Comparison of ENCODE assay signal across 32 cellular contexts in the genomic region with DNA sequence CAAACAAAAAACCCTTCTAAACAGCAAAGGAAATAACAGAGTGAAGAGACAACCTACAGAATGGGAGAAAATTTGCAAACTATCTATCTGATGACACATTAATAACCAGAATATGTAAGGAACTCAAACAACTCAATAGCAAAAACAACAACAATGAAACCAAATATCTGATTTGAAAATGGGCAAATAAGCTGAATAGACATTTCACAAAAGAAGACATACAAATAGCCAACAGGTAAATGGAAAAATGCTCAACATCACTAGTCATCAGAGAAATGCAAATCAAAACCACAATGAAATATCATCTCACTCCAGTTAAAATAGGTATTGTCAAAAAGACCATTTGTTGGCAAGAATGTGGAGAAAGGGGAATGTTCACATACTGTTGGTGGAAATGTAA.
"Had no signal": no experiment of that assay in that cellular context is flagged by ENCODE, and none has a peak within 500 bp of the region (broad histone marks: within the 10 kb centered on the region; RNA-seq: fewer than 3 reads in every experiment).

No MANE protein-coding gene starts in this region.

- H3K4me1 ChIP-seq: adrenal gland, body of pancreas, esophagus squamous epithelium had no signal

- DNase-seq: activated CD4-positive, alpha-beta memory T cell treated with anti-CD3 and anti-CD28 coated beads for 36 hours; activated CD4-positive, alpha-beta T cell treated with anti-CD3 and anti-CD28 coated beads for 36 hours; activated CD4-positive, alpha-beta T cell treated with anti-CD3 and anti-CD28 coated beads, Interleukin-2, amount 10 ng/mL, durations not matched to agents 24 days and 14 days; activated CD4-positive, CD25-positive, alpha-beta regulatory T cell; activated CD4-positive, CD25-positive, alpha-beta regulatory T cell treated with anti-CD3 and anti-CD28 coated beads, Interleukin-2, amount 50 U/mL, for 72 hours; activated CD8-positive, alpha-beta memory T cell treated with anti-CD3 and anti-CD28 coated beads, Interleukin-2, amount 10 ng/mL, durations not matched to agents 7 days and 5 days; activated CD8-positive, alpha-beta memory T cell treated with anti-CD3 and anti-CD28 coated beads, Interleukin-2, amount 50 U/mL, for 4 hours; activated CD8-positive, alpha-beta T cell treated with anti-CD3 and anti-CD28 coated beads, Interleukin-2, amount 10 ng/mL, durations not matched to agents 7 days and 5 days; activated effector memory CD4-positive, alpha-beta T cell treated with anti-CD3 and anti-CD28 coated beads, Interleukin-2, amount 50 U/mL, for 16 hours; activated naive CD4-positive, alpha-beta T cell treated with anti-CD3 and anti-CD28 coated beads for 36 hours; activated naive CD8-positive, alpha-beta T cell treated with anti-CD3 and anti-CD28 coated beads for 36 hours; activated naive CD8-positive, alpha-beta T cell treated with anti-CD3 and anti-CD28 coated beads, Interleukin-2, amount 50 U/mL, for 24 hours; activated T-cell treated with anti-CD3 and anti-CD28 coated beads, Interleukin-2, amount 50 U/mL, for 1 hour; activated T-cell treated with anti-CD3 and anti-CD28 coated beads, Interleukin-2, amount 50 U/mL, for 48 hours; adrenal gland; amygdala; aorta; body of pancreas; caudate nucleus; cortex of kidney; dermis blood vessel endothelial cell; effector CD8-positive, alpha-beta T cell; esophagus squamous epithelium; foreskin melanocyte; heart right ventricle; T-helper 17 cell; T1000 had no signal

- H3K36me3 ChIP-seq: adrenal gland, esophagus squamous epithelium, gastroesophageal sphincter, heart right ventricle had no signal

- H3K4me3 ChIP-seq: adrenal gland, body of pancreas, esophagus squamous epithelium, gastroesophageal sphincter, heart right ventricle had no signal

- H3K27ac ChIP-seq: adrenal gland, body of pancreas, epithelial cell of prostate, esophagus squamous epithelium, gastroesophageal sphincter, heart right ventricle had no signal

- H3K9me3 ChIP-seq: adrenal gland, body of pancreas, esophagus squamous epithelium had no signal

- H3K27me3 ChIP-seq: adrenal gland, body of pancreas, esophagus squamous epithelium, gastroesophageal sphincter, heart right ventricle had no signal

- FAIRE-seq: colon, endometrium, endothelial cell of umbilical vein had no signal

- ATAC-seq: activated CD4-positive, alpha-beta T cell treated with anti-CD3 and anti-CD28 coated beads for 36 hours; activated CD8-positive, alpha-beta memory T cell treated with anti-CD3 and anti-CD28 coated beads, Interleukin-2, amount 10 ng/mL, durations not matched to agents 7 days and 5 days; activated CD8-positive, alpha-beta T cell treated with anti-CD3 and anti-CD28 coated beads, Interleukin-2, amount 10 ng/mL, durations not matched to agents 7 days and 5 days; activated naive CD8-positive, alpha-beta T cell treated with anti-CD3 and anti-CD28 coated beads, Interleukin-2, amount 50 U/mL, for 24 hours; body of pancreas; gastroesophageal sphincter; heart right ventricle; T-helper 17 cell had no signal
